Comparison of ENCODE assay signal across 8 cellular contexts in genomic region chr7:142478479-142479220, GRCh38.
DNase-seq lines count a peak whose midpoint lies in the region; ATAC-seq, FAIRE-seq and TF ChIP-seq lines count a peak whose summit lies in the region.

No MANE protein-coding gene starts in this region.

- intact Hi-C loops in endothelial cell of umbilical vein (cut with micrococcal nuclease) (loop anchor here (2.0 kb wide), 1 partner anchor 20 kb away; no protein-coding TSS in a partner anchor), natural killer cell (cut with micrococcal nuclease) (no loop called here)

- H3K4me1 Mint-ChIP-seq in natural killer cell = peaks cover 28% of the 10 kb centered on the region in 2 donors

- POLR2A ChIA-PET in endothelial cell of umbilical vein (lab: Charles Lee) = no interaction called here

- H3K27me3 Mint-ChIP-seq in natural killer cell (ENCODE audit: low read depth in 2 of 2) = peaks cover 4 to 8% of the 10 kb centered on the region in 2 donors

- no peak overlapping the region for H3K4me3 ChIP-seq in endothelial cell of umbilical vein (replicated peaks in 1 of 3; ENCODE audit: insufficient read depth in 1 of 3, low read depth in 1 of 3, low read length in 3 of 3)

- no peaks in the 10 kb centered on the region for H3K36me3 Mint-ChIP-seq in natural killer cell

- peak overlapping the region; percentile 28 for H2AFZ ChIP-seq in endothelial cell of umbilical vein (ENCODE audit: low read depth, low read length)

- H3K27ac Mint-ChIP-seq in natural killer cell = no peak overlapping the region

- dilution Hi-C loops in endothelial cell of umbilical vein (cut with MboI; ENCODE audit: extremely low pct_ligation_motif_present, low sequenced_read_pairs) = no loop called here

- H3K4me3 Mint-ChIP-seq in natural killer cell = no peak overlapping the region

- H4K20me1 ChIP-seq in endothelial cell of umbilical vein (replicated peaks; ENCODE audit: control insufficient read depth, extremely low read depth, insufficient read depth, low read length) = no peaks in the 10 kb centered on the region

- no peaks in the 10 kb centered on the region for H3K9me1 ChIP-seq in endothelial cell of umbilical vein (replicated peaks; ENCODE audit: control insufficient read depth, extremely low read depth, insufficient read depth, low read length)

- no peak for TF ChIP-seq POLR2A in endothelial cell of umbilical vein (IDR thresholded peaks at IDR 0.05; ENCODE audit: low read depth, low read length)

- BruUV-seq in endothelial cell of umbilical vein (replicated peaks; lab: Mats Ljungman, UMichigan) = no TSS peak

- peak; percentile 75 for ATAC-seq in GM19438 (IDR thresholded peaks at IDR 0.05; ENCODE audit: low read depth, unreplicated experiment)
- ATAC-seq in HG03342 (IDR thresholded peaks at IDR 0.05; ENCODE audit: unreplicated experiment) = peak; percentile 62
- ATAC-seq in natural killer cell = peak; percentile 65 to 77 (median 72)

- H3K27me3 ChIP-seq in endothelial cell of umbilical vein (ENCODE audit: control insufficient read depth in 2 of 2, insufficient read depth in 2 of 2, low read length in 2 of 2) = peaks cover 2 to 10% of the 10 kb centered on the region in 2 experiments

- TF ChIP-seq CTCF in endothelial cell of umbilical vein (IDR thresholded peaks at IDR 0.05; ENCODE audit: extremely low read depth in 1 of 2, insufficient read depth in 1 of 2, low read depth in 1 of 2, low read length in 2 of 2) (peak; percentile 61 to 81), natural killer cell (IDR thresholded peaks at IDR 0.05) (peak; percentile 56)

- peak; percentile 13 for DNase-seq in NCI-H2107 treated with DMSO at 0.1 percent for 48 hours (lab: John Stamatoyannopoulos, UW; ENCODE audit: unreplicated experiment)
- DNase-seq in NCI-H2107 (lab: John Stamatoyannopoulos, UW) = no peak
- peak; percentile 52 for DNase-seq in RCC 7860 (ENCODE audit: low spot score)
- peak; percentile 56 for DNase-seq in endothelial cell of umbilical vein (ENCODE audit: low read depth, low spot score)
- no peak for DNase-seq in natural killer cell
- DNase-seq in mesenteric fat pad (ENCODE audit: low spot score) = no peak

- H3K4me2 ChIP-seq in endothelial cell of umbilical vein (ENCODE audit: insufficient read depth, low read length) = no peak overlapping the region

- H3K4me1 ChIP-seq in endothelial cell of umbilical vein (ENCODE audit: control insufficient read depth, extremely low read depth, insufficient read depth, low read length) = peaks cover 4% of the 10 kb centered on the region

- CTCF ChIA-PET in endothelial cell of umbilical vein (lab: Charles Lee) = interaction anchor here (0.6 to 3.6 kb wide), 40 partner anchors 8 to 535 kb away, joined by 3 to 33 read pairs (median 5); no protein-coding TSS in a partner anchor

- no peaks in the 10 kb centered on the region for H3K9me3 ChIP-seq in endothelial cell of umbilical vein (replicated peaks; ENCODE audit: control insufficient read depth, insufficient read depth, low read length)

- H3K36me3 ChIP-seq in endothelial cell of umbilical vein (ENCODE audit: control insufficient read depth in 2 of 2, extremely low read depth in 1 of 2, insufficient read depth in 2 of 2, low read length in 2 of 2) = no peaks in the 10 kb centered on the region

- no peak overlapping the region for H3K27ac ChIP-seq in endothelial cell of umbilical vein (ENCODE audit: insufficient read depth, low read depth, low read length)

- H3K9ac ChIP-seq in endothelial cell of umbilical vein (replicated peaks; ENCODE audit: extremely low read depth, insufficient read depth, low read length) = no peak overlapping the region

- H3K9me3 Mint-ChIP-seq in natural killer cell = no peaks in the 10 kb centered on the region

- FAIRE-seq in RCC 7860 (lab: Jason Lieb, UNC) (no peak), endothelial cell of umbilical vein (lab: Jason Lieb, UNC) (peak; percentile 98)

- H3K79me2 ChIP-seq in endothelial cell of umbilical vein (ENCODE audit: control insufficient read depth, insufficient read depth, low read length) = no peaks in the 10 kb centered on the region

TF ChIP-seq in endothelial cell of umbilical vein, 7 proteins besides CTCF, POLR2A, EP300 and RAD21:
- TF ChIP-seq MAX (IDR thresholded peaks at IDR 0.05; ENCODE audit: insufficient read depth, insufficient read length) (no peak), MYC (IDR thresholded peaks at IDR 0.05; ENCODE audit: low read depth, low read length) (no peak), GATA2 (IDR thresholded peaks at IDR 0.05; ENCODE audit: insufficient read depth, insufficient read length, low read depth, low read length) (no peak), EZH2 (IDR thresholded peaks at IDR 0.05; ENCODE audit: borderline replicate concordance, low read depth, low read length, severe bottlenecking) (no peak), POLR2AphosphoS5 (IDR thresholded peaks at IDR 0.05; ENCODE audit: insufficient read depth, low read depth, low read length) (no peak), JUN (IDR thresholded peaks at IDR 0.05; ENCODE audit: borderline replicate concordance, insufficient read depth, insufficient read length, low read depth) (no peak), FOS (IDR thresholded peaks at IDR 0.05; ENCODE audit: borderline replicate concordance, insufficient read depth, low read length) (no peak)

Comparison
In these comparisons a context has a peak if more than half of its experiments do, and no peak if none do; other contexts are left out.
1. DNase-seq: peak in NCI-H2107 treated with DMSO at 0.1 percent for 48 hours (single experiment), RCC 7860 (single experiment) and endothelial cell of umbilical vein (single experiment); none in NCI-H2107 (single experiment), natural killer cell (single experiment) and mesenteric fat pad (single experiment).
2. Peak in every context shown above with its lines, with median percentiles within 50 percentile points of each other: ATAC-seq.